Comparison of ENCODE assay signal across 8 cellular contexts in genomic region chrX:154013614-154014360, GRCh38. TPM values are rescaled to one million over a fixed set of nuclear protein-coding genes. Genes with fewer than 3 reads are reported as not detected.
DNase-seq lines count a peak whose midpoint lies in the region; ATAC-seq and TF ChIP-seq lines count a peak whose summit lies in the region.

No MANE protein-coding gene starts in this region.

- no peaks in the 10 kb centered on the region for H3K27me3 Mint-ChIP-seq in Calu3 (ENCODE audit: unreplicated experiment)

- intact Hi-C loops in Calu3 (cut with micrococcal nuclease; ENCODE audit: unreplicated experiment) (no loop called here), breast epithelium (cut with DNase I; ENCODE audit: low total_unique reads) (no loop called here), left colon (cut with DNase I, micrococcal nuclease) (no loop called here)

- H3K36me3 Mint-ChIP-seq in Calu3 (ENCODE audit: insufficient read depth, unreplicated experiment) = peaks cover 59% of the 10 kb centered on the region

- H3K4me3 ChIP-seq in breast epithelium = no peak overlapping the region

- peak; percentile 61 for ATAC-seq in left colon
- ATAC-seq in stimulated activated naive CD8-positive, alpha-beta T cell treated with anti-CD3 and anti-CD28 coated beads, Interleukin-15, Interleukin-2, amounts not matched to agents 100 U/mL and 50 U/mL, for 24 hours = peak; percentile 67
- ATAC-seq in HG02588 (IDR thresholded peaks at IDR 0.05; ENCODE audit: unreplicated experiment) = no peak

- CTCF ChIA-PET in Calu3 (lab: Charles Lee) (no interaction called here), HEK293T (lab: Yijun Ruan, JAX) (interaction anchor here (1.0 to 3.0 kb wide), 15 partner anchors 8 to 312 kb away, joined by 3 to 13 read pairs (median 6); partner anchors contain the start of genes HCFC1 and TMEM187)

- no TSS peak for BruUV-seq in Calu3 (replicated peaks; lab: Mats Ljungman, UMichigan)

- POLR2A ChIA-PET in HEK293T (lab: Yijun Ruan, JAX) = interaction anchor here (1.8 kb wide), 1 partner anchor 40 kb away, joined by 5 read pairs; no protein-coding TSS in a partner anchor

- DNase-seq in Calu3 (peak; percentile 38), HEK293T (ENCODE audit: extremely low spot score) (peak; percentile 78), T-helper 1 cell (peak in 3 of 5 donors; percentile 30 to 51 (median 34)), breast epithelium (ENCODE audit: low spot score in 2 of 2) (no peak), left colon (no peak), dedifferentiated amniotic fluid mesenchymal stem cell (ENCODE audit: extremely low spot score) (no peak)
- DNase-seq in stimulated activated naive CD8-positive, alpha-beta T cell treated with anti-CD3 and anti-CD28 coated beads, Interleukin-15, Interleukin-2, amounts not matched to agents 100 U/mL and 50 U/mL, for 24 hours = peak; percentile 48

- no peak for TF ChIP-seq POLR2A in breast epithelium (IDR thresholded peaks at IDR 0.05)

- TF ChIP-seq CTCF in Calu3 (IDR thresholded peaks at IDR 0.05; ENCODE audit: unreplicated experiment) (peak; percentile 95), breast epithelium (IDR thresholded peaks at IDR 0.05) (peak; percentile 64 to 87 (median 79))

- peak overlapping the region; percentile 62 to 74 for H3K27ac ChIP-seq in breast epithelium

- no peaks in the 10 kb centered on the region for H3K36me3 ChIP-seq in breast epithelium

- H3K4me3 Mint-ChIP-seq in Calu3 (ENCODE audit: low read depth, unreplicated experiment) = no peak overlapping the region

- H3K9me3 Mint-ChIP-seq in Calu3 (ENCODE audit: low read depth, unreplicated experiment) = no peaks in the 10 kb centered on the region

- no peak overlapping the region for H3K27ac Mint-ChIP-seq in Calu3 (ENCODE audit: unreplicated experiment)

- H3K4me1 ChIP-seq in breast epithelium = no peaks in the 10 kb centered on the region

- H3K27me3 ChIP-seq in breast epithelium = peaks cover 4 to 59% of the 10 kb centered on the region in 2 donors

- no peaks in the 10 kb centered on the region for H3K4me1 Mint-ChIP-seq in Calu3 (ENCODE audit: low read depth, unreplicated experiment)

- no peaks in the 10 kb centered on the region for H3K9me3 ChIP-seq in breast epithelium

TF ChIP-seq in HEK293T, 16 proteins besides CTCF, POLR2A, EP300 and RAD21:
- no peak for TF ChIP-seq HDGF (IDR thresholded peaks at IDR 0.05; ENCODE audit: borderline replicate concordance)
- TF ChIP-seq ZNF384 (IDR thresholded peaks at IDR 0.05) = no peak
- no peak for TF ChIP-seq FOXK2 (IDR thresholded peaks at IDR 0.05)
- TF ChIP-seq FOXM1 (IDR thresholded peaks at IDR 0.05; ENCODE audit: borderline replicate concordance) = no peak
- no peak for TF ChIP-seq CTBP1 (IDR thresholded peaks at IDR 0.05; ENCODE audit: borderline replicate concordance)
- no peak for TF ChIP-seq BHLHE40 (IDR thresholded peaks at IDR 0.05; ENCODE audit: borderline replicate concordance)
- TF ChIP-seq L3MBTL2 (conservative IDR thresholded peaks at IDR 0.05) = no peak
- no peak for TF ChIP-seq NFRKB (IDR thresholded peaks at IDR 0.05)
- TF ChIP-seq TARDBP (IDR thresholded peaks at IDR 0.05) = no peak
- no peak for TF ChIP-seq LEF1 (IDR thresholded peaks at IDR 0.05; ENCODE audit: borderline replicate concordance)
- no peak for TF ChIP-seq FOXA1 (IDR thresholded peaks at IDR 0.05)
- no peak for TF ChIP-seq ELF4 (IDR thresholded peaks at IDR 0.05)
- no peak for TF ChIP-seq ARNT (IDR thresholded peaks at IDR 0.05)
- TF ChIP-seq PKNOX1 (IDR thresholded peaks at IDR 0.05) = no peak
- no peak for TF ChIP-seq SUZ12 (IDR thresholded peaks at IDR 0.05)
- no peak for TF ChIP-seq SP1 (IDR thresholded peaks at IDR 0.05)
TF ChIP-seq in HEK293T: peak in this region for 0.

RNA-seq across cellular contexts. Expression of gene IRAK1, which starts 5.9 kb away (rescaled TPM):
- total RNA-seq in Calu3 (2022) (194 and 208 TPM in 2 replicates), breast epithelium (10 to 100 TPM; 43.7 to 66.2 (median 50.8) TPM), left colon (100 to 1,000 TPM in 1 of 2 donors, 10 to 100 TPM in 1; 76.1 to 103 TPM)

RNA-seq across cellular contexts. Expression of gene TMEM187, which starts 41.2 kb away (rescaled TPM):
- total RNA-seq in Calu3 (2022) (9.4 and 9.9 TPM in 2 replicates), breast epithelium (10 to 100 TPM in 1 of 3 donors, 1 to 10 TPM in 2; 7.6 to 10.9 (median 8.2) TPM), left colon (1 to 10 TPM; 8.4 to 9.9 TPM)

RNA-seq across cellular contexts. Expression of gene HCFC1, which starts 42.2 kb away (rescaled TPM):
- 76.0 and 77.7 TPM in 2 replicates for total RNA-seq in Calu3 (2022)
- total RNA-seq in breast epithelium = 10 to 100 TPM; 20.2 to 23.0 (median 22.6) TPM
- 10 to 100 TPM; 31.9 to 47.9 TPM for total RNA-seq in left colon

Comparison
In these comparisons a context has a peak if more than half of its experiments do, and no peak if none do; other contexts are left out.
1. DNase-seq: peak in Calu3 (single experiment), HEK293T (single experiment), T-helper 1 cell (3 of 5) and stimulated activated naive CD8-positive, alpha-beta T cell treated with anti-CD3 and anti-CD28 coated beads, Interleukin-15, Interleukin-2, amounts not matched to agents 100 U/mL and 50 U/mL, for 24 hours (single experiment); none in breast epithelium (0 of 2), left colon (0 of 2) and dedifferentiated amniotic fluid mesenchymal stem cell (single experiment).